ENCODE assay signal across 1 cellular context in genomic region chr6:51928320-51928719, GRCh38.
TF ChIP-seq lines count a peak whose summit lies in the region.

No MANE protein-coding gene starts in this region.

TF ChIP-seq in GM12878, 131 proteins besides CTCF, POLR2A, EP300 and RAD21 (continued from another document and continues in another):
- no peak for TF ChIP-seq E2F4 (IDR thresholded peaks at IDR 0.05; ENCODE audit: low read depth, low read length)
- no peak for TF ChIP-seq ZSCAN29 (IDR thresholded peaks at IDR 0.05)
- TF ChIP-seq NBN (IDR thresholded peaks at IDR 0.05), result no peak
- TF ChIP-seq FOXK2 (IDR thresholded peaks at IDR 0.05), result no peak
- TF ChIP-seq, protein P1, sequence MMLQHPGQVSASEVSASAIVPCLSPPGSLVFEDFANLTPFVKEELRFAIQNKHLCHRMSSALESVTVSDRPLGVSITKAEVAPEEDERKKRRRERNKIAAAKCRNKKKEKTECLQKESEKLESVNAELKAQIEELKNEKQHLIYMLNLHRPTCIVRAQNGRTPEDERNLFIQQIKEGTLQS (IDR thresholded peaks at IDR 0.05; ENCODE audit: borderline replicate concordance, extremely low read depth, low read depth, low read length), result no peak
- TF ChIP-seq NFXL1 (IDR thresholded peaks at IDR 0.05; ENCODE audit: borderline replicate concordance), result no peak
- TF ChIP-seq FOS (IDR thresholded peaks at IDR 0.05; ENCODE audit: borderline replicate concordance, extremely low read depth, insufficient read length), result no peak
- no peak for TF ChIP-seq NRF1 (conservative IDR thresholded peaks at IDR 0.05; ENCODE audit: low read depth, low read length)
- no peak for TF ChIP-seq ZBTB11 (CRISPR knock-in tag; IDR thresholded peaks at IDR 0.05)
- TF ChIP-seq TCF7 (IDR thresholded peaks at IDR 0.05; ENCODE audit: borderline replicate concordance), result no peak
- TF ChIP-seq RBBP5 (conservative IDR thresholded peaks at IDR 0.05), result no peak
- TF ChIP-seq ETV6 (conservative IDR thresholded peaks at IDR 0.05 in 1 of 2, IDR thresholded peaks at IDR 0.05 in 1 of 2; ENCODE audit: borderline replicate concordance in 1 of 2, low read depth in 1 of 2), result peak in 1 of 2 experiments; percentile 69; a peak in 1 of 4 replicates
- no peak for TF ChIP-seq NR2C1 (IDR thresholded peaks at IDR 0.05)
- no peak for TF ChIP-seq ZNF687 (IDR thresholded peaks at IDR 0.05)
- no peak for TF ChIP-seq SIN3A (IDR thresholded peaks at IDR 0.05; ENCODE audit: low read depth, low read length)
- 0 out of 2 replicates have a peak, but pooled peaks have one; percentile 32 for TF ChIP-seq RCOR1 (conservative IDR thresholded peaks at IDR 0.05; ENCODE audit: low read depth, low read length)
- no peak for TF ChIP-seq PKNOX1 (IDR thresholded peaks at IDR 0.05)
- peak; percentile 86 for TF ChIP-seq EED (IDR thresholded peaks at IDR 0.05; ENCODE audit: low read depth)
- TF ChIP-seq ZNF384 (IDR thresholded peaks at IDR 0.05; ENCODE audit: borderline replicate concordance, low read depth, low read length), result no peak
- TF ChIP-seq, protein P2, sequence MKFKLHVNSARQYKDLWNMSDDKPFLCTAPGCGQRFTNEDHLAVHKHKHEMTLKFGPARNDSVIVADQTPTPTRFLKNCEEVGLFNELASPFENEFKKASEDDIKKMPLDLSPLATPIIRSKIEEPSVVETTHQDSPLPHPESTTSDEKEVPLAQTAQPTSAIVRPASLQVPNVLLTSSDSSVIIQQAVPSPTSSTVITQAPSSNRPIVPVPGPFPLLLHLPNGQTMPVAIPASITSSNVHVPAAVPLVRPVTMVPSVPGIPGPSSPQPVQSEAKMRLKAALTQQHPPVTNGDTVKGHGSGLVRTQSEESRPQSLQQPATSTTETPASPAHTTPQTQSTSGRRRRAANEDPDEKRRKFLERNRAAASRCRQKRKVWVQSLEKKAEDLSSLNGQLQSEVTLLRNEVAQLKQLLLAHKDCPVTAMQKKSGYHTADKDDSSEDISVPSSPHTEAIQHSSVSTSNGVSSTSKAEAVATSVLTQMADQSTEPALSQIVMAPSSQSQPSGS (IDR thresholded peaks at IDR 0.05; ENCODE audit: low read length), result peak; percentile 93
- TF ChIP-seq IRF4 (IDR thresholded peaks at IDR 0.05; ENCODE audit: low read depth, low read length), result peak; percentile 74
- TF ChIP-seq WRNIP1 (IDR thresholded peaks at IDR 0.05; ENCODE audit: borderline replicate concordance, low read depth, low read length), result no peak
- TF ChIP-seq, protein P3, sequence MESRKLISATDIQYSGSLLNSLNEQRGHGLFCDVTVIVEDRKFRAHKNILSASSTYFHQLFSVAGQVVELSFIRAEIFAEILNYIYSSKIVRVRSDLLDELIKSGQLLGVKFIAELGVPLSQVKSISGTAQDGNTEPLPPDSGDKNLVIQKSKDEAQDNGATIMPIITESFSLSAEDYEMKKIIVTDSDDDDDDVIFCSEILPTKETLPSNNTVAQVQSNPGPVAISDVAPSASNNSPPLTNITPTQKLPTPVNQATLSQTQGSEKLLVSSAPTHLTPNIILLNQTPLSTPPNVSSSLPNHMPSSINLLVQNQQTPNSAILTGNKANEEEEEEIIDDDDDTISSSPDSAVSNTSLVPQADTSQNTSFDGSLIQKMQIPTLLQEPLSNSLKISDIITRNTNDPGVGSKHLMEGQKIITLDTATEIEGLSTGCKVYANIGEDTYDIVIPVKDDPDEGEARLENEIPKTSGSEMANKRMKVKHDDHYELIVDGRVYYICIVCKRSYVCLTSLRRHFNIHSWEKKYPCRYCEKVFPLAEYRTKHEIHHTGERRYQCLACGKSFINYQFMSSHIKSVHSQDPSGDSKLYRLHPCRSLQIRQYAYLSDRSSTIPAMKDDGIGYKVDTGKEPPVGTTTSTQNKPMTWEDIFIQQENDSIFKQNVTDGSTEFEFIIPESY (IDR thresholded peaks at IDR 0.05), result no peak
- TF ChIP-seq, protein P4, sequence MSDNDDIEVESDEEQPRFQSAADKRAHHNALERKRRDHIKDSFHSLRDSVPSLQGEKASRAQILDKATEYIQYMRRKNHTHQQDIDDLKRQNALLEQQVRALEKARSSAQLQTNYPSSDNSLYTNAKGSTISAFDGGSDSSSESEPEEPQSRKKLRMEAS (IDR thresholded peaks at IDR 0.05; ENCODE audit: low read depth, low read length), result no peak
- no peak for TF ChIP-seq MYC (IDR thresholded peaks at IDR 0.05; ENCODE audit: insufficient read depth, insufficient read length, insufficient replicate concordance, low read length, severe bottlenecking)
- no peak for TF ChIP-seq E2F8 (IDR thresholded peaks at IDR 0.05; ENCODE audit: low read depth, partially characterized antibody)
- no peak for TF ChIP-seq E4F1 (IDR thresholded peaks at IDR 0.05; ENCODE audit: borderline replicate concordance, partially characterized antibody)
- TF ChIP-seq POLR2AphosphoS5 (IDR thresholded peaks at IDR 0.05; ENCODE audit: low read length), result no peak
- TF ChIP-seq ATF7 (IDR thresholded peaks at IDR 0.05; ENCODE audit: low read depth), result peak; percentile 59; the same call in 1 of the 2 replicates
- no peak for TF ChIP-seq KAT2A (conservative IDR thresholded peaks at IDR 0.05; ENCODE audit: control insufficient read depth, low read depth, low read length)
- TF ChIP-seq, protein P5, sequence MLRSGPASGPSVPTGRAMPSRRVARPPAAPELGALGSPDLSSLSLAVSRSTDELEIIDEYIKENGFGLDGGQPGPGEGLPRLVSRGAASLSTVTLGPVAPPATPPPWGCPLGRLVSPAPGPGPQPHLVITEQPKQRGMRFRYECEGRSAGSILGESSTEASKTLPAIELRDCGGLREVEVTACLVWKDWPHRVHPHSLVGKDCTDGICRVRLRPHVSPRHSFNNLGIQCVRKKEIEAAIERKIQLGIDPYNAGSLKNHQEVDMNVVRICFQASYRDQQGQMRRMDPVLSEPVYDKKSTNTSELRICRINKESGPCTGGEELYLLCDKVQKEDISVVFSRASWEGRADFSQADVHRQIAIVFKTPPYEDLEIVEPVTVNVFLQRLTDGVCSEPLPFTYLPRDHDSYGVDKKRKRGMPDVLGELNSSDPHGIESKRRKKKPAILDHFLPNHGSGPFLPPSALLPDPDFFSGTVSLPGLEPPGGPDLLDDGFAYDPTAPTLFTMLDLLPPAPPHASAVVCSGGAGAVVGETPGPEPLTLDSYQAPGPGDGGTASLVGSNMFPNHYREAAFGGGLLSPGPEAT (IDR thresholded peaks at IDR 0.05; ENCODE audit: low read depth), result peak; percentile 75; the same call in 1 of the 2 replicates
- TF ChIP-seq CREM (IDR thresholded peaks at IDR 0.05; ENCODE audit: low read depth), result peak; percentile 52; the same call in 1 of the 2 replicates
- TF ChIP-seq USF1 (IDR thresholded peaks at IDR 0.05; ENCODE audit: borderline replicate concordance, extremely low read length, insufficient read depth, low read depth, low read length), result no peak
